Comparison of ENCODE assay signal across 16 cellular contexts in genomic region chr17:19874256-19874655, GRCh38. TPM values are rescaled to one million over a fixed set of nuclear protein-coding genes. Genes with fewer than 3 reads are reported as not detected.
DNase-seq lines count a peak whose midpoint lies in the region; ATAC-seq and TF ChIP-seq lines count a peak whose summit lies in the region.
"Had no signal": no experiment of that assay in that cellular context is flagged by ENCODE, and none has a peak within 500 bp of the region (broad histone marks: within the 10 kb centered on the region; RNA-seq: fewer than 3 reads in every experiment).

No MANE protein-coding gene starts in this region.

- intact Hi-C loops in CD4-positive, alpha-beta T cell (cut with DNase I, micrococcal nuclease): no loop called here
- intact Hi-C loops in natural killer cell (cut with micrococcal nuclease): no loop called here

- POLR2A ChIA-PET in CD4-positive, alpha-beta T cell (lab: Charles Lee): no interaction called here
- POLR2A ChIA-PET in CD8-positive, alpha-beta memory T cell (lab: Charles Lee): no interaction called here

- H3K4me1 ChIP-seq in CD8-positive, alpha-beta memory T cell (ENCODE audit: insufficient read depth, low read length): peaks cover 44% of the 10 kb centered on the region
- H3K4me1 ChIP-seq: Caco-2 had no signal

- H3K27ac Mint-ChIP-seq in CD4-positive, alpha-beta T cell: peak overlapping the region; percentile 46
- H3K27ac Mint-ChIP-seq in chondrocyte (ENCODE audit: unreplicated experiment) (no peak overlapping the region), natural killer cell (no peak overlapping the region)
- H3K27ac Mint-ChIP-seq in stimulated activated effector memory CD8-positive, alpha-beta T cell treated with anti-CD3 and anti-CD28 coated beads, Interleukin-12 subunit alpha, Interleukin-12 subunit beta, amount 100 ng/mL, for 72 hours: peak overlapping the region; percentile 75
- H3K27ac Mint-ChIP-seq in CD8-positive, alpha-beta memory T cell: peak overlapping the region in 2 of 8 donors; percentile 63 to 79
- H3K27ac Mint-ChIP-seq: HFFc6 had no signal

- DNase-seq in CD4-positive, alpha-beta T cell: no peak
- DNase-seq in chondrocyte (ENCODE audit: low spot score) (peak; percentile 55), mesenteric fat pad (ENCODE audit: low spot score) (peak; percentile 55), natural killer cell (no peak), SIG-M5 treated with dmso at 0.1 percent for 504 hours (lab: John Stamatoyannopoulos, UW; ENCODE audit: unreplicated experiment) (no peak)
- DNase-seq in stimulated activated effector memory CD8-positive, alpha-beta T cell treated with anti-CD3 and anti-CD28 coated beads, Interleukin-12 subunit alpha, Interleukin-12 subunit beta, amount 100 ng/mL, for 72 hours (ENCODE audit: low spot score in 2 of 2): no peak
- DNase-seq in CD8-positive, alpha-beta memory T cell: no peak
- DNase-seq: ACHN; Caco-2; CD8-positive, alpha-beta T cell; DMS53; GF-D8; HCEC 1CT; HFFc6 had no signal

- H3K27me3 Mint-ChIP-seq in CD4-positive, alpha-beta T cell: no peaks in the 10 kb centered on the region
- H3K27me3 Mint-ChIP-seq in chondrocyte (ENCODE audit: low read depth): peaks cover 1% of the 10 kb centered on the region
- H3K27me3 Mint-ChIP-seq in natural killer cell (ENCODE audit: low read depth in 2 of 2): no peaks in the 10 kb centered on the region
- H3K27me3 Mint-ChIP-seq in CD8-positive, alpha-beta memory T cell: no peaks in the 10 kb centered on the region

- no peak overlapping the region for H3K4me3 Mint-ChIP-seq in CD4-positive, alpha-beta T cell
- no peak overlapping the region for H3K4me3 Mint-ChIP-seq in chondrocyte (ENCODE audit: unreplicated experiment)
- H3K4me3 Mint-ChIP-seq in stimulated activated effector memory CD8-positive, alpha-beta T cell treated with anti-CD3 and anti-CD28 coated beads, Interleukin-12 subunit alpha, Interleukin-12 subunit beta, amount 100 ng/mL, for 72 hours: no peak overlapping the region
- H3K4me3 Mint-ChIP-seq in natural killer cell: no peak overlapping the region
- H3K4me3 Mint-ChIP-seq in CD8-positive, alpha-beta memory T cell: no peak overlapping the region
- H3K4me3 Mint-ChIP-seq: CD8-positive, alpha-beta T cell; HFFc6 had no signal

- H3K9me3 ChIP-seq in CD4-positive, alpha-beta T cell (ENCODE audit: control insufficient read depth, low read length): no peaks in the 10 kb centered on the region
- H3K9me3 ChIP-seq in CD8-positive, alpha-beta memory T cell (ENCODE audit: low read length): no peaks in the 10 kb centered on the region
- H3K9me3 ChIP-seq: Caco-2 had no signal

- H3K27ac ChIP-seq in CD4-positive, alpha-beta T cell (ENCODE audit: low read depth, low read length): no peak overlapping the region
- no peak overlapping the region for H3K27ac ChIP-seq in CD8-positive, alpha-beta memory T cell (ENCODE audit: low read depth, low read length)
- H3K27ac ChIP-seq: C4-2B, HL-60 had no signal

- H3K27me3 ChIP-seq in CD4-positive, alpha-beta T cell (ENCODE audit: control insufficient read depth, insufficient read depth, low read length): no peaks in the 10 kb centered on the region
- no peaks in the 10 kb centered on the region for H3K27me3 ChIP-seq in CD8-positive, alpha-beta memory T cell (ENCODE audit: insufficient read depth, low read length, poor library complexity, severe bottlenecking)

- ATAC-seq in CD4-positive, alpha-beta T cell (ENCODE audit: poor library complexity): no peak
- ATAC-seq in stimulated activated effector memory CD8-positive, alpha-beta T cell treated with anti-CD3 and anti-CD28 coated beads, Interleukin-12 subunit alpha, Interleukin-12 subunit beta, amount 100 ng/mL, for 72 hours: no peak
- ATAC-seq in natural killer cell: no peak
- ATAC-seq: CD8-positive, alpha-beta T cell had no signal

- CTCF ChIA-PET in CD4-positive, alpha-beta T cell (lab: Charles Lee): no interaction called here
- CTCF ChIA-PET in CD8-positive, alpha-beta memory T cell (lab: Charles Lee): no interaction called here

- H3K36me3 Mint-ChIP-seq in CD4-positive, alpha-beta T cell (ENCODE audit: low read depth): no peaks in the 10 kb centered on the region
- peaks cover 1% of the 10 kb centered on the region for H3K36me3 Mint-ChIP-seq in chondrocyte (ENCODE audit: low read depth)
- no peaks in the 10 kb centered on the region for H3K36me3 Mint-ChIP-seq in stimulated activated effector memory CD8-positive, alpha-beta T cell treated with anti-CD3 and anti-CD28 coated beads, Interleukin-12 subunit alpha, Interleukin-12 subunit beta, amount 100 ng/mL, for 72 hours
- H3K36me3 Mint-ChIP-seq in natural killer cell: no peaks in the 10 kb centered on the region
- no peaks in the 10 kb centered on the region for H3K36me3 Mint-ChIP-seq in CD8-positive, alpha-beta memory T cell
- H3K36me3 Mint-ChIP-seq: CD8-positive, alpha-beta T cell had no signal

- no peak for TF ChIP-seq CTCF in CD4-positive, alpha-beta T cell (IDR thresholded peaks at IDR 0.05)
- TF ChIP-seq CTCF in chondrocyte (IDR thresholded peaks at IDR 0.05) (no peak), natural killer cell (IDR thresholded peaks at IDR 0.05) (no peak)

- no peak overlapping the region for H3K4me3 ChIP-seq in CD8-positive, alpha-beta memory T cell (ENCODE audit: low read length)

- peaks cover 78% of the 10 kb centered on the region for H3K4me1 Mint-ChIP-seq in CD4-positive, alpha-beta T cell (ENCODE audit: low read depth)
- no peaks in the 10 kb centered on the region for H3K4me1 Mint-ChIP-seq in chondrocyte (ENCODE audit: low read depth)
- peaks cover 23% of the 10 kb centered on the region for H3K4me1 Mint-ChIP-seq in stimulated activated effector memory CD8-positive, alpha-beta T cell treated with anti-CD3 and anti-CD28 coated beads, Interleukin-12 subunit alpha, Interleukin-12 subunit beta, amount 100 ng/mL, for 72 hours
- H3K4me1 Mint-ChIP-seq in natural killer cell: peaks cover 22 to 26% of the 10 kb centered on the region in 2 donors
- H3K4me1 Mint-ChIP-seq in CD8-positive, alpha-beta memory T cell: peaks cover 29 to 40% (median 34%) of the 10 kb centered on the region in 3 donors

- H3K9me3 Mint-ChIP-seq in CD4-positive, alpha-beta T cell: no peaks in the 10 kb centered on the region
- H3K9me3 Mint-ChIP-seq in chondrocyte (ENCODE audit: low read depth) (no peaks in the 10 kb centered on the region), natural killer cell (no peaks in the 10 kb centered on the region)
- H3K9me3 Mint-ChIP-seq in stimulated activated effector memory CD8-positive, alpha-beta T cell treated with anti-CD3 and anti-CD28 coated beads, Interleukin-12 subunit alpha, Interleukin-12 subunit beta, amount 100 ng/mL, for 72 hours: no peaks in the 10 kb centered on the region
- H3K9me3 Mint-ChIP-seq in CD8-positive, alpha-beta memory T cell: no peaks in the 10 kb centered on the region
- H3K9me3 Mint-ChIP-seq: CD8-positive, alpha-beta T cell; HFFc6 had no signal

- no peaks in the 10 kb centered on the region for H3K36me3 ChIP-seq in CD8-positive, alpha-beta memory T cell (ENCODE audit: insufficient read depth, low read length)

RNA-seq across cellular contexts. Expression of gene ULK2, which starts 6.5 kb away (rescaled TPM):
- total RNA-seq in CD4-positive, alpha-beta T cell: 10 to 100 TPM; 17.1 to 18.3 TPM
- total RNA-seq in chondrocyte (29.8 to 33.5 TPM (median 29.8 TPM) in 3 replicates), mesenteric fat pad (31.7 TPM), natural killer cell (10 to 100 TPM; 13.7 to 20.6 (median 19.2) TPM)
- total RNA-seq in CD8-positive, alpha-beta memory T cell: 1 to 10 TPM; 4.6 to 5.8 TPM
- 6.9 TPM for polyA plus RNA-seq in CD8-positive, alpha-beta memory T cell

Comparison
In these comparisons a context has a peak if more than half of its experiments do, and no peak if none do; other contexts are left out.
1. DNase-seq: peak in chondrocyte (single experiment) and mesenteric fat pad (single experiment); none in CD4-positive, alpha-beta T cell (0 of 10), stimulated activated effector memory CD8-positive, alpha-beta T cell treated with anti-CD3 and anti-CD28 coated beads, Interleukin-12 subunit alpha, Interleukin-12 subunit beta, amount 100 ng/mL, for 72 hours (0 of 2), natural killer cell (single experiment), CD8-positive, alpha-beta memory T cell (0 of 5) and SIG-M5 treated with dmso at 0.1 percent for 504 hours (single experiment).
2. H3K27ac Mint-ChIP-seq: peak in CD4-positive, alpha-beta T cell (single experiment) and stimulated activated effector memory CD8-positive, alpha-beta T cell treated with anti-CD3 and anti-CD28 coated beads, Interleukin-12 subunit alpha, Interleukin-12 subunit beta, amount 100 ng/mL, for 72 hours (single experiment); none in chondrocyte (single experiment) and natural killer cell (0 of 2).